Comparison of ENCODE assay signal across 1 cellular context in genomic region chr1:179709841-179710329, GRCh38.
TF ChIP-seq lines count a peak whose summit lies in the region.

No MANE protein-coding gene starts in this region.

TF ChIP-seq in GM23338, 12 proteins besides CTCF, POLR2A, EP300 and RAD21 (continued from another document):
- TF ChIP-seq, protein P1, sequence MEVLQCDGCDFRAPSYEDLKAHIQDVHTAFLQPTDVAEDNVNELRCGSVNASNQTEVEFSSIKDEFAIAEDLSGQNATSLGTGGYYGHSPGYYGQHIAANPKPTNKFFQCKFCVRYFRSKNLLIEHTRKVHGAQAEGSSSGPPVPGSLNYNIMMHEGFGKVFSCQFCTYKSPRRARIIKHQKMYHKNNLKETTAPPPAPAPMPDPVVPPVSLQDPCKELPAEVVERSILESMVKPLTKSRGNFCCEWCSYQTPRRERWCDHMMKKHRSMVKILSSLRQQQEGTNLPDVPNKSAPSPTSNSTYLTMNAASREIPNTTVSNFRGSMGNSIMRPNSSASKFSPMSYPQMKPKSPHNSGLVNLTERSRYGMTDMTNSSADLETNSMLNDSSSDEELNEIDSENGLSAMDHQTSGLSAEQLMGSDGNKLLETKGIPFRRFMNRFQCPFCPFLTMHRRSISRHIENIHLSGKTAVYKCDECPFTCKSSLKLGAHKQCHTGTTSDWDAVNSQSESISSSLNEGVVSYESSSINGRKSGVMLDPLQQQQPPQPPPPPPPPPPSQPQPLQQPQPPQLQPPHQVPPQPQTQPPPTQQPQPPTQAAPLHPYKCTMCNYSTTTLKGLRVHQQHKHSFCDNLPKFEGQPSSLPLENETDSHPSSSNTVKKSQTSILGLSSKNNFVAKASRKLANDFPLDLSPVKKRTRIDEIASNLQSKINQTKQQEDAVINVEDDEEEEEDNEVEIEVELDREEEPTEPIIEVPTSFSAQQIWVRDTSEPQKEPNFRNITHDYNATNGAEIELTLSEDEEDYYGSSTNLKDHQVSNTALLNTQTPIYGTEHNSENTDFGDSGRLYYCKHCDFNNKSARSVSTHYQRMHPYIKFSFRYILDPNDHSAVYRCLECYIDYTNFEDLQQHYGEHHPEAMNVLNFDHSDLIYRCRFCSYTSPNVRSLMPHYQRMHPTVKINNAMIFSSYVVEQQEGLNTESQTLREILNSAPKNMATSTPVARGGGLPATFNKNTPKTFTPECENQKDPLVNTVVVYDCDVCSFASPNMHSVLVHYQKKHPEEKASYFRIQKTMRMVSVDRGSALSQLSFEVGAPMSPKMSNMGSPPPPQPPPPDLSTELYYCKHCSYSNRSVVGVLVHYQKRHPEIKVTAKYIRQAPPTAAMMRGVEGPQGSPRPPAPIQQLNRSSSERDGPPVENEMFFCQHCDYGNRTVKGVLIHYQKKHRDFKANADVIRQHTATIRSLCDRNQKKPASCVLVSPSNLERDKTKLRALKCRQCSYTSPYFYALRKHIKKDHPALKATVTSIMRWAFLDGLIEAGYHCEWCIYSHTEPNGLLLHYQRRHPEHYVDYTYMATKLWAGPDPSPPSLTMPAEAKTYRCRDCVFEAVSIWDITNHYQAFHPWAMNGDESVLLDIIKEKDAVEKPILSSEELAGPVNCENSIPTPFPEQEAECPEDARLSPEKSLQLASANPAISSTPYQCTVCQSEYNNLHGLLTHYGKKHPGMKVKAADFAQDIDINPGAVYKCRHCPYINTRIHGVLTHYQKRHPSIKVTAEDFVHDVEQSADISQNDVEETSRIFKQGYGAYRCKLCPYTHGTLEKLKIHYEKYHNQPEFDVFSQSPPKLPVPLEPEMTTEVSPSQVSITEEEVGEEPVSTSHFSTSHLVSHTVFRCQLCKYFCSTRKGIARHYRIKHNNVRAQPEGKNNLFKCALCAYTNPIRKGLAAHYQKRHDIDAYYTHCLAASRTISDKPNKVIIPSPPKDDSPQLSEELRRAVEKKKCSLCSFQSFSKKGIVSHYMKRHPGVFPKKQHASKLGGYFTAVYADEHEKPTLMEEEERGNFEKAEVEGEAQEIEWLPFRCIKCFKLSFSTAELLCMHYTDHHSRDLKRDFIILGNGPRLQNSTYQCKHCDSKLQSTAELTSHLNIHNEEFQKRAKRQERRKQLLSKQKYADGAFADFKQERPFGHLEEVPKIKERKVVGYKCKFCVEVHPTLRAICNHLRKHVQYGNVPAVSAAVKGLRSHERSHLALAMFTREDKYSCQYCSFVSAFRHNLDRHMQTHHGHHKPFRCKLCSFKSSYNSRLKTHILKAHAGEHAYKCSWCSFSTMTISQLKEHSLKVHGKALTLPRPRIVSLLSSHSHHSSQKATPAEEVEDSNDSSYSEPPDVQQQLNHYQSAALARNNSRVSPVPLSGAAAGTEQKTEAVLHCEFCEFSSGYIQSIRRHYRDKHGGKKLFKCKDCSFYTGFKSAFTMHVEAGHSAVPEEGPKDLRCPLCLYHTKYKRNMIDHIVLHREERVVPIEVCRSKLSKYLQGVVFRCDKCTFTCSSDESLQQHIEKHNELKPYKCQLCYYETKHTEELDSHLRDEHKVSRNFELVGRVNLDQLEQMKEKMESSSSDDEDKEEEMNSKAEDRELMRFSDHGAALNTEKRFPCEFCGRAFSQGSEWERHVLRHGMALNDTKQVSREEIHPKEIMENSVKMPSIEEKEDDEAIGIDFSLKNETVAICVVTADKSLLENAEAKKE (CRISPR knock-in tag; IDR thresholded peaks at IDR 0.05), result no peak
- TF ChIP-seq NANOG (IDR thresholded peaks at IDR 0.05; ENCODE audit: borderline replicate concordance), result no peak
